ENCODE assay signal across 12 cellular contexts in the genomic region with DNA sequence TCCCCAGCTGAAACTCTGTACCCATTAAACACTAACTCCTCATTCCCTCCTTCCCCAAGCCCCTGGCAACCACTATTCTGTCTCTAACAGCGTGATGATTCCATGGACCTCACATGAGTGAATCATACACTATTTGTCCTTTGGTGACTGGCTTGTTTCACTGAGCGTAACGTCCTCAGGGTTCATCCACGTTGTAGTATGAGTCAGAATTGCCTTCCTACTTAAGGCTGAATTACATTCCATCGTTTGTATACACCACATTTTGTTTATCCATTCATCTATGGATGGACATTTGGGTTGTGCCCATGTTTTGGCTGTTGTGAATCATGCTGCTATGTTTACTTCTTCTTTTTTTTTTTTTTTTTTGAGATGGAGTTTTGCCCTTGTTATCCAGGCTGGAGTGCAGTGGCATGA. TPM values are rescaled to one million over a fixed set of nuclear protein-coding genes. Genes with fewer than 3 reads are reported as not detected.
DNase-seq lines count a peak whose midpoint lies in the region; ATAC-seq, FAIRE-seq and TF ChIP-seq lines count a peak whose summit lies in the region.
"Had no signal": no experiment of that assay in that cellular context is flagged by ENCODE, and none has a peak within 500 bp of the region (broad histone marks: within the 10 kb centered on the region; RNA-seq: fewer than 3 reads in every experiment).

No MANE protein-coding gene starts in this region.

- H3K9ac ChIP-seq in HepG2 (ENCODE audit: insufficient read depth, low read depth, low read length): no peak overlapping the region

- no peak for TF ChIP-seq RAD21 in Ishikawa (IDR thresholded peaks at IDR 0.05; ENCODE audit: low read depth)
- TF ChIP-seq RAD21 in HepG2 (CRISPR knock-in tag; IDR thresholded peaks at IDR 0.05): no peak

- under 1% methylated on average over 5 of the region's 5 CpGs for WGBS in HepG2 (ENCODE audit: low lambda C conversion rate)

- H3K36me3 ChIP-seq in brain microvascular endothelial cell (replicated peaks): no peaks in the 10 kb centered on the region
- no peaks in the 10 kb centered on the region for H3K36me3 ChIP-seq in HepG2 (replicated peaks in 1 of 2; ENCODE audit: control insufficient read depth in 1 of 2, insufficient read depth in 2 of 2, low read length in 2 of 2)
- H3K36me3 ChIP-seq in right atrium auricular region: no peaks in the 10 kb centered on the region
- H3K36me3 ChIP-seq: upper lobe of right lung had no signal

- ATAC-seq in HepG2: peak; percentile 88
- ATAC-seq in HG02588 (IDR thresholded peaks at IDR 0.05; ENCODE audit: unreplicated experiment): no peak
- ATAC-seq in GM21526 (IDR thresholded peaks at IDR 0.05; ENCODE audit: low FRiP score, unreplicated experiment): no peak

- no peak for FAIRE-seq in HepG2 (lab: Jason Lieb, UNC)

- H3K9me3 ChIP-seq in HepG2 (ENCODE audit: low read length) (no peaks in the 10 kb centered on the region), right atrium auricular region (peaks cover 0 to 7% of the 10 kb centered on the region in 2 donors)
- H3K9me3 ChIP-seq: upper lobe of right lung had no signal

- no peak overlapping the region for H2AFZ ChIP-seq in HepG2 (ENCODE audit: low read length)

- no peak for TF ChIP-seq CTCF in brain microvascular endothelial cell (IDR thresholded peaks at IDR 0.05; ENCODE audit: low read depth, low read length, missing control alignments)
- TF ChIP-seq CTCF in HepG2 (CRISPR knock-in tag; IDR thresholded peaks at IDR 0.05): no peak
- TF ChIP-seq CTCF in right atrium auricular region (IDR thresholded peaks at IDR 0.05): no peak

- intact Hi-C loops in HepG2 (cut with micrococcal nuclease; ENCODE audit: unreplicated experiment): no loop called here

- H3K27ac ChIP-seq in brain microvascular endothelial cell (peak overlapping the region; percentile 85), HepG2 (ENCODE audit: extremely low read length, insufficient read depth, low read length) (no peak overlapping the region), right atrium auricular region (no peak overlapping the region)

- peaks cover 57% of the 10 kb centered on the region for H3K4me1 ChIP-seq in HepG2 (ENCODE audit: insufficient read depth, low read length)
- H3K4me1 ChIP-seq in right atrium auricular region: peaks cover 0 to 7% of the 10 kb centered on the region in 2 donors

- no peak overlapping the region for H3K4me3 ChIP-seq in brain microvascular endothelial cell (ENCODE audit: low read depth, low read length)
- no peak overlapping the region for H3K4me3 ChIP-seq in HepG2 (replicated peaks in 1 of 3; ENCODE audit: insufficient read depth in 1 of 3, low read depth in 2 of 3, low read length in 3 of 3)
- no peak overlapping the region for H3K4me3 ChIP-seq in right atrium auricular region
- H3K4me3 ChIP-seq: upper lobe of right lung had no signal

- no peaks in the 10 kb centered on the region for H4K20me1 ChIP-seq in HepG2 (ENCODE audit: insufficient read depth, low read length)

- CTCF ChIA-PET in HepG2 (lab: Yijun Ruan, JAX; ENCODE audit: low intra/inter-chr PET ratio, low total read pairs): no interaction called here

- H3K27me3 ChIP-seq in brain microvascular endothelial cell (replicated peaks) (no peaks in the 10 kb centered on the region), HepG2 (ENCODE audit: control insufficient read depth in 1 of 2, insufficient read depth in 2 of 2, low read length in 2 of 2) (no peaks in the 10 kb centered on the region; a peak in 1 of 5 replicates), right atrium auricular region (no peaks in the 10 kb centered on the region)
- H3K27me3 ChIP-seq: upper lobe of right lung had no signal

- in situ Hi-C loops in brain microvascular endothelial cell (cut with HindIII; ENCODE audit: low pct_ligation_motif_present, low sequenced_read_pairs) (no loop called here), HepG2 (cut with HindIII; ENCODE audit: extremely low pct_ligation_motif_present, low pct_unique_long_range_greater_than_20kb) (no loop called here)

- peak; percentile 74 for DNase-seq in AG08396 (ENCODE audit: low spot score)
- peak; percentile 96 for DNase-seq in brain microvascular endothelial cell
- DNase-seq in HepG2 (ENCODE audit: low spot score): peak; percentile 74
- DNase-seq in cerebellum (ENCODE audit: low spot score): no peak
- no peak for DNase-seq in right atrium auricular region (ENCODE audit: low spot score)
- DNase-seq: CD4-positive, alpha-beta memory T cell; NCI-H1105 treated with DMSO at 0.1 percent for 48 hours; stimulated activated CD4-positive, alpha-beta T cell treated with anti-CD3 and anti-CD28 coated beads, Interleukin-2, amount 100 ng/mL, for 48 hours had no signal

- POLR2A ChIA-PET in HepG2 (lab: Yijun Ruan, JAX): no interaction called here

- BruUV-seq in HepG2 (replicated peaks; lab: Mats Ljungman, UMichigan): no TSS peak

- no peaks in the 10 kb centered on the region for H3K79me2 ChIP-seq in HepG2 (ENCODE audit: insufficient read depth, low read length)

- no peak for TF ChIP-seq POLR2A in HepG2 (IDR thresholded peaks at IDR 0.05; ENCODE audit: insufficient read depth in 1 of 2, low read depth in 2 of 2, low read length in 2 of 2)

- H3K4me2 ChIP-seq in HepG2 (ENCODE audit: low read depth, low read length): peak overlapping the region; percentile 74

- peak; percentile 72 for TF ChIP-seq EP300 in Ishikawa (IDR thresholded peaks at IDR 0.05; ENCODE audit: borderline replicate concordance)
- TF ChIP-seq EP300 in HepG2 (IDR thresholded peaks at IDR 0.05; ENCODE audit: low read depth in 2 of 2, low read length in 2 of 2): peak in 1 of 2 experiments; percentile 6; a peak in 1 of 4 replicates
- no peak for TF ChIP-seq EP300 in HepG2 (CRISPR knock-in tag; IDR thresholded peaks at IDR 0.05; ENCODE audit: borderline replicate concordance)

TF ChIP-seq in Ishikawa, 13 proteins besides CTCF, POLR2A, EP300 and RAD21:
- TF ChIP-seq TAF1 (IDR thresholded peaks at IDR 0.05; ENCODE audit: low read depth) (no peak), TCF12 (IDR thresholded peaks at IDR 0.05; ENCODE audit: low read depth) (0 out of 2 replicates have a peak, but pooled peaks have one; percentile 29), TEAD4 (IDR thresholded peaks at IDR 0.05) (peak; percentile 48)

TF ChIP-seq in HepG2, 621 proteins besides CTCF, POLR2A, EP300 and RAD21 (continues in another document):
- TF ChIP-seq NONO (IDR thresholded peaks at IDR 0.05) (no peak), NONO (CRISPR knock-in tag; conservative IDR thresholded peaks at IDR 0.05) (no peak), ZNF350 (CRISPR knock-in tag; IDR thresholded peaks at IDR 0.05; ENCODE audit: borderline replicate concordance, low read depth) (no peak), ZMAT3 (CRISPR knock-in tag; conservative IDR thresholded peaks at IDR 0.05) (no peak), SAP130 (CRISPR knock-in tag; IDR thresholded peaks at IDR 0.05; ENCODE audit: low read depth) (peak; percentile 43; the same call in 1 of the 2 replicates), ZNF264 (CRISPR knock-in tag; IDR thresholded peaks at IDR 0.05) (no peak), ZNF788 (CRISPR knock-in tag; IDR thresholded peaks at IDR 0.05; ENCODE audit: borderline replicate concordance) (no peak), GATAD2A (CRISPR knock-in tag; IDR thresholded peaks at IDR 0.05) (0 out of 2 replicates have a peak, but pooled peaks have one; percentile 26), NFIC (IDR thresholded peaks at IDR 0.05; ENCODE audit: low read length) (no peak)
- TF ChIP-seq, protein P1, sequence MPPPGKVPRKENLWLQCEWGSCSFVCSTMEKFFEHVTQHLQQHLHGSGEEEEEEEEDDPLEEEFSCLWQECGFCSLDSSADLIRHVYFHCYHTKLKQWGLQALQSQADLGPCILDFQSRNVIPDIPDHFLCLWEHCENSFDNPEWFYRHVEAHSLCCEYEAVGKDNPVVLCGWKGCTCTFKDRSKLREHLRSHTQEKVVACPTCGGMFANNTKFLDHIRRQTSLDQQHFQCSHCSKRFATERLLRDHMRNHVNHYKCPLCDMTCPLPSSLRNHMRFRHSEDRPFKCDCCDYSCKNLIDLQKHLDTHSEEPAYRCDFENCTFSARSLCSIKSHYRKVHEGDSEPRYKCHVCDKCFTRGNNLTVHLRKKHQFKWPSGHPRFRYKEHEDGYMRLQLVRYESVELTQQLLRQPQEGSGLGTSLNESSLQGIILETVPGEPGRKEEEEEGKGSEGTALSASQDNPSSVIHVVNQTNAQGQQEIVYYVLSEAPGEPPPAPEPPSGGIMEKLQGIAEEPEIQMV (CRISPR knock-in tag; IDR thresholded peaks at IDR 0.05; ENCODE audit: low read depth): no peak

RNA-seq across cellular contexts. Expression of a gene that starts 19.6 kb away (rescaled TPM):
- 25.8 and 32.4 TPM in 2 replicates for total RNA-seq in HepG2 (2016; rRNA removed; fragmentation: Illumina TruSeq; extraction: Trizol)
- 7.2 and 8.8 TPM in 2 replicates for total RNA-seq in HepG2 (2016; cell fraction: cytosol; rRNA removed; fragmentation: Illumina TruSeq; extraction: Trizol; ENCODE audit: low read depth)
- total RNA-seq in HepG2 (2016; cell fraction: insoluble cytoplasmic fraction; rRNA removed; fragmentation: Illumina TruSeq; extraction: Trizol): 24.2 and 25.8 TPM in 2 replicates
- total RNA-seq in HepG2 (2016; cell fraction: membrane; rRNA removed; fragmentation: Illumina TruSeq; extraction: Trizol): 31.6 and 31.8 TPM in 2 replicates
- total RNA-seq in HepG2 (2016; cell fraction: nucleus; rRNA removed; fragmentation: Illumina TruSeq; extraction: Trizol): 23.4 and 24.3 TPM in 2 replicates
- polyA plus RNA-seq in HepG2 (2011; rRNA removed): 14.7 and 15.5 TPM in 2 replicates
- polyA plus RNA-seq in HepG2 (2011; cell fraction: cytosol; rRNA removed): 11.3 and 13.8 TPM in 2 replicates
- polyA plus RNA-seq in HepG2 (2011; cell fraction: nucleus; rRNA removed): 13.3 and 13.6 TPM in 2 replicates
- 21.4 and 30.0 TPM in 2 replicates for polyA plus RNA-seq in HepG2 (2012)
- polyA plus RNA-seq in HepG2 (2016; cell fraction: cytosol; fragmentation: Illumina TruSeq; extraction: Trizol; ENCODE audit: low read depth): 8.1 and 10.3 TPM in 2 replicates
- 31.8 and 42.4 TPM in 2 replicates for polyA plus RNA-seq in HepG2 (2016; cell fraction: insoluble cytoplasmic fraction; fragmentation: Illumina TruSeq; extraction: Trizol; ENCODE audit: low read depth)
- polyA plus RNA-seq in HepG2 (2016; cell fraction: membrane; fragmentation: Illumina TruSeq; extraction: Trizol; ENCODE audit: low read depth): 27.2 and 29.8 TPM in 2 replicates
- 28.1 and 31.7 TPM in 2 replicates for polyA plus RNA-seq in HepG2 (2016; cell fraction: nucleus; fragmentation: Illumina TruSeq; extraction: Trizol; ENCODE audit: insufficient read depth, low read depth)
- 12.7 and 15.8 TPM in 2 replicates for polyA minus RNA-seq in HepG2 (2011; rRNA and poly(A)+ RNA removed; ENCODE audit: low replicate concordance)
- polyA minus RNA-seq in HepG2 (2011; cell fraction: cytosol; rRNA and poly(A)+ RNA removed): 12.3 and 13.9 TPM in 2 replicates
- 26.8 and 35.3 TPM in 2 replicates for polyA minus RNA-seq in HepG2 (2011; cell fraction: nucleus; rRNA and poly(A)+ RNA removed)
- 7.0 TPM for total RNA-seq in cerebellum
- total RNA-seq in right atrium auricular region: 1 to 10 TPM; 5.4 to 6.9 TPM
- polyA plus RNA-seq: CD4-positive, alpha-beta memory T cell had no signal

Comparison
In these comparisons a context has a peak if more than half of its experiments do, and no peak if none do; other contexts are left out.
1. DNase-seq: peak in AG08396 (single experiment), brain microvascular endothelial cell (single experiment) and HepG2 (single experiment); none in cerebellum (single experiment) and right atrium auricular region (single experiment).